Comparison of ENCODE assay signal across 8 cellular contexts in the genomic region with DNA sequence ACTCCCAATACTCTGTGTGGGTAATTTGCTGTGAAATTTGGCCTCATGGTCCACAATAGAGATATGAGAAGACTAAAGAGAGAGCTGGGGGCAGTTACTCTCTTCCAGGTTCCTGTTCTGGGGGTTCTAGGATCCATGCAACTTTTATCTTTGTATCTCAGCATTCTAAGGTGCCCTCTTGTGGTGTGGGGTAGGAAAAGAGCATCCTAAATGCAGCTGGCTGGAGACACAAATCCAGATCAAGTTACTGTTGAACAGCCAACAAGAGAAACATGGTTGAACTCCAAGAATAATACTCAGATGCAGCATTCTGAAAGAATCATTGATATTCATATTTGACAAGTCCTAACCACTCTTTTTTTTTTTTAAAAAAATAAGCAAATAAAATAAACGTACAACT.
A peak's percentile ranks its signal among the peaks of the same experiment; 100 is the strongest.
DNase-seq lines count a peak whose midpoint lies in the region; ATAC-seq and TF ChIP-seq lines count a peak whose summit lies in the region.

No MANE protein-coding gene starts in this region.

- TF ChIP-seq POLR2A in spleen (IDR thresholded peaks at IDR 0.05) = no peak

- in situ Hi-C loops in SK-MEL-5 (cut with HindIII; ENCODE audit: low pct_unique_long_range_greater_than_20kb, low sequenced_read_pairs) = no loop called here

- ATAC-seq in HG03095 (IDR thresholded peaks at IDR 0.05; ENCODE audit: unreplicated experiment) = no peak
- ATAC-seq in esophagus mucosa = no peak

- TF ChIP-seq CTCF in C4-2B (conservative IDR thresholded peaks at IDR 0.05) = peak; percentile 82
- TF ChIP-seq CTCF in HFF-Myc (IDR thresholded peaks at IDR 0.05; ENCODE audit: low read depth, low read length, missing control alignments) = peak; percentile 67
- peak in 6 of 11 experiments; percentile 7 to 47 (median 26) for TF ChIP-seq CTCF in spleen (IDR thresholded peaks at IDR 0.05 in 8 of 11, conservative IDR thresholded peaks at IDR 0.05 in 3 of 11)
- TF ChIP-seq CTCF in colonic mucosa (IDR thresholded peaks at IDR 0.05) = no peak

- H3K4me3 ChIP-seq in HFF-Myc (replicated peaks; ENCODE audit: low read depth, low read length) (no peak overlapping the region), spleen (no peak overlapping the region), colonic mucosa (no peak overlapping the region)

- H3K27me3 ChIP-seq in spleen (replicated peaks in 1 of 7) = no peaks in the 10 kb centered on the region
- H3K27me3 ChIP-seq in colonic mucosa = no peaks in the 10 kb centered on the region

- H3K4me1 ChIP-seq in spleen (peaks cover 0 to 14% (median 0%) of the 10 kb centered on the region in 6 donors), colonic mucosa (no peaks in the 10 kb centered on the region)

- DNase-seq in HFF-Myc (ENCODE audit: extremely low read depth, low read depth) (peak; percentile 57), SK-MEL-5 (ENCODE audit: low read depth, low spot score) (peak; percentile 55), globus pallidus (ENCODE audit: low spot score) (peak; percentile 47), spleen (no peak), colonic mucosa (no peak)

- intact Hi-C loops in spleen (cut with DNase I; ENCODE audit: low total_unique reads) = no loop called here
- intact Hi-C loops in colonic mucosa (cut with DNase I) = loop anchor here (10.0 kb wide), 1 partner anchor 111 kb away; no protein-coding TSS in a partner anchor

- H3K9me3 ChIP-seq in spleen = no peaks in the 10 kb centered on the region
- no peaks in the 10 kb centered on the region for H3K9me3 ChIP-seq in colonic mucosa

- H3K36me3 ChIP-seq in spleen (no peaks in the 10 kb centered on the region), colonic mucosa (no peaks in the 10 kb centered on the region)

- WGBS in spleen, 5 donors = 53 to 68% (median 61%) methylated on average over 1 of the region's 1 CpG

- H3K27ac ChIP-seq in C4-2B (no peak overlapping the region), spleen (no peak overlapping the region), colonic mucosa (no peak overlapping the region)

- H3K9ac ChIP-seq in colonic mucosa (ENCODE audit: low read depth in 2 of 2, low read length in 2 of 2) = no peak overlapping the region

Comparison
In these comparisons a context has a peak if more than half of its experiments do, and no peak if none do; other contexts are left out.
1. DNase-seq: peak in HFF-Myc (single experiment), SK-MEL-5 (single experiment) and globus pallidus (single experiment); none in spleen (single experiment) and colonic mucosa (single experiment).